16 cellular contexts compared by ENCODE assay signal in genomic region chr14:93936926-93937325, GRCh38. TPM values are rescaled to one million over a fixed set of nuclear protein-coding genes. Genes with fewer than 3 reads are reported as not detected.
DNase-seq lines count a peak whose midpoint lies in the region; TF ChIP-seq lines count a peak whose summit lies in the region.
"Had no signal": no experiment of that assay in that cellular context is flagged by ENCODE, and none has a peak within 500 bp of the region (broad histone marks: within the 10 kb centered on the region; RNA-seq: fewer than 3 reads in every experiment).

No MANE protein-coding gene starts in this region.

- TF ChIP-seq RAD21 in SK-N-SH (IDR thresholded peaks at IDR 0.05; ENCODE audit: low read length): no peak

- no peaks in the 10 kb centered on the region for H3K4me1 ChIP-seq in breast epithelium
- peaks cover 2 to 22% of the 10 kb centered on the region in 2 donors for H3K4me1 ChIP-seq in esophagus (ENCODE audit: control insufficient read depth in 2 of 2, insufficient read depth in 2 of 2, low read length in 1 of 2)
- peaks cover 4% of the 10 kb centered on the region for H3K4me1 ChIP-seq in osteoblast (ENCODE audit: insufficient read depth, low read length)
- peaks cover 30 to 64% (median 31%) of the 10 kb centered on the region in 3 donors for H3K4me1 ChIP-seq in skeletal muscle tissue (ENCODE audit: control insufficient read depth in 3 of 3, insufficient read depth in 3 of 3, low read length in 3 of 3)
- H3K4me1 ChIP-seq in SK-N-SH (ENCODE audit: control insufficient read depth in 1 of 2, insufficient read depth in 2 of 2, low read depth in 1 of 2, low read length in 1 of 2): peaks cover 5 to 11% of the 10 kb centered on the region in 2 experiments; a peak in 3 of 4 replicates
- H3K4me1 ChIP-seq: Caco-2 had no signal

- H3K9ac ChIP-seq in skeletal muscle tissue (ENCODE audit: low read depth in 1 of 3, low read length in 3 of 3): peak overlapping the region in 1 of 3 donors; percentile 41
- no peak overlapping the region for H3K9ac ChIP-seq in SK-N-SH

- no peaks in the 10 kb centered on the region for H3K36me3 ChIP-seq in breast epithelium
- H3K36me3 ChIP-seq in esophagus (ENCODE audit: control insufficient read depth in 2 of 2, insufficient read depth in 2 of 2, low read length in 1 of 2): peaks cover 0 to 2% of the 10 kb centered on the region in 2 donors
- H3K36me3 ChIP-seq in osteoblast (ENCODE audit: insufficient read depth, low read length): no peaks in the 10 kb centered on the region
- peaks cover 75 to 87% (median 86%) of the 10 kb centered on the region in 3 donors for H3K36me3 ChIP-seq in skeletal muscle tissue (ENCODE audit: control insufficient read depth in 3 of 3, insufficient read depth in 3 of 3, low read length in 3 of 3)
- H3K36me3 ChIP-seq in SK-N-SH (replicated peaks in 1 of 2; ENCODE audit: control insufficient read depth in 1 of 2, insufficient read depth in 2 of 2, low read length in 1 of 2): no peaks in the 10 kb centered on the region
- no peaks in the 10 kb centered on the region for H3K36me3 ChIP-seq in brain microvascular endothelial cell (replicated peaks)

- H3K9me3 ChIP-seq in breast epithelium (no peaks in the 10 kb centered on the region), esophagus (ENCODE audit: control insufficient read depth in 2 of 2, insufficient read depth in 1 of 2, low read depth in 1 of 2, low read length in 1 of 2) (peaks cover 0 to 6% of the 10 kb centered on the region in 2 donors), osteoblast (ENCODE audit: low read depth, low read length) (no peaks in the 10 kb centered on the region), skeletal muscle tissue (ENCODE audit: control insufficient read depth in 3 of 3, low read length in 3 of 3) (no peaks in the 10 kb centered on the region), SK-N-SH (no peaks in the 10 kb centered on the region)
- H3K9me3 ChIP-seq: Caco-2 had no signal

- H4K20me1 ChIP-seq in osteoblast (ENCODE audit: insufficient read depth, low read length) (no peaks in the 10 kb centered on the region), SK-N-SH (ENCODE audit: insufficient read depth) (no peaks in the 10 kb centered on the region)

- peaks cover 0 to 9% of the 10 kb centered on the region in 2 donors for H3K27me3 ChIP-seq in breast epithelium
- H3K27me3 ChIP-seq in esophagus (ENCODE audit: control insufficient read depth in 1 of 2, insufficient read depth in 2 of 2, low read length in 2 of 2): no peaks in the 10 kb centered on the region
- H3K27me3 ChIP-seq in osteoblast (ENCODE audit: insufficient read depth, low read length): peaks cover 35% of the 10 kb centered on the region
- H3K27me3 ChIP-seq in skeletal muscle tissue (ENCODE audit: control insufficient read depth in 3 of 3, insufficient read depth in 3 of 3, low read length in 3 of 3): peaks cover 0 to 7% (median 0%) of the 10 kb centered on the region in 3 donors
- peaks cover 41% of the 10 kb centered on the region for H3K27me3 ChIP-seq in SK-N-SH (ENCODE audit: insufficient read depth)
- peaks cover 22% of the 10 kb centered on the region for H3K27me3 ChIP-seq in brain microvascular endothelial cell (replicated peaks)

- POLR2A ChIA-PET in SK-N-SH (lab: Yijun Ruan, JAX): no interaction called here

- DNase-seq in breast epithelium (ENCODE audit: low spot score in 2 of 2) (no peak), osteoblast (ENCODE audit: insufficient read length, low spot score, missing footprints) (peak; percentile 79), SK-N-SH (no peak), DMS 273 (lab: John Stamatoyannopoulos, UW; ENCODE audit: unreplicated experiment) (no peak), brain microvascular endothelial cell (no peak)
- DNase-seq in activated CD4-positive, CD25-positive, alpha-beta regulatory T cell treated with anti-CD3 and anti-CD28 coated beads, Interleukin-2, amount 50 U/mL, for 72 hours: no peak
- DNase-seq: CD4-positive, alpha-beta T cell; GF-D8; GOT3 had no signal

- H3K27ac ChIP-seq in breast epithelium: peak overlapping the region; percentile 52 to 66
- peak overlapping the region; percentile 48 to 72 for H3K27ac ChIP-seq in esophagus (ENCODE audit: low read depth in 2 of 2, low read length in 1 of 2)
- H3K27ac ChIP-seq in osteoblast (ENCODE audit: low read depth, low read length): no peak overlapping the region
- H3K27ac ChIP-seq in skeletal muscle tissue (ENCODE audit: low read depth, low read length): peak overlapping the region; percentile 47
- H3K27ac ChIP-seq in SK-N-SH (ENCODE audit: low read depth in 2 of 2, low read length in 1 of 2): no peak overlapping the region
- no peak overlapping the region for H3K27ac ChIP-seq in brain microvascular endothelial cell
- H3K27ac ChIP-seq: C4-2B had no signal

- H3F3A ChIP-seq in SK-N-SH (replicated peaks; ENCODE audit: insufficient read depth): peaks cover 2% of the 10 kb centered on the region

- H2AFZ ChIP-seq in osteoblast (ENCODE audit: low read length) (no peak overlapping the region), SK-N-SH (ENCODE audit: low read depth) (no peak overlapping the region)

- CTCF ChIA-PET in SK-N-SH (lab: Yijun Ruan, JAX): interaction anchor here (0.8 to 7.8 kb wide), 32 partner anchors 9 to 318 kb away, joined by 3 to 219 read pairs (median 5); partner anchors contain the start of genes CCDC197 and FAM181A

- TF ChIP-seq CTCF in breast epithelium (IDR thresholded peaks at IDR 0.05) (no peak), osteoblast (IDR thresholded peaks at IDR 0.05; ENCODE audit: extremely low read depth, low read depth, low read length) (no peak), SK-N-SH (IDR thresholded peaks at IDR 0.05) (no peak), brain microvascular endothelial cell (IDR thresholded peaks at IDR 0.05; ENCODE audit: low read depth, low read length, missing control alignments) (no peak)

- no peak for TF ChIP-seq POLR2A in breast epithelium (IDR thresholded peaks at IDR 0.05)

- no peak for TF ChIP-seq EP300 in SK-N-SH (IDR thresholded peaks at IDR 0.05; ENCODE audit: borderline replicate concordance in 1 of 2, low read depth in 1 of 2, low read length in 1 of 2)

- intact Hi-C loops in breast epithelium (cut with DNase I; ENCODE audit: low total_unique reads): no loop called here

- in situ Hi-C loops in brain microvascular endothelial cell (cut with HindIII; ENCODE audit: low pct_ligation_motif_present, low sequenced_read_pairs): no loop called here

- H3K4me2 ChIP-seq in osteoblast (ENCODE audit: insufficient read depth, low read length): no peak overlapping the region
- H3K4me2 ChIP-seq in SK-N-SH: no peak overlapping the region

- H3K9me2 ChIP-seq in SK-N-SH: no peaks in the 10 kb centered on the region

- 75 to 91% methylated on average over 6 of the region's 6 CpGs for WGBS in esophagus, 2 donors
- WGBS in SK-N-SH (ENCODE audit: low lambda C conversion rate): 71% methylated on average over 5 of the region's 6 CpGs

- no peak overlapping the region for H3K4me3 ChIP-seq in breast epithelium
- H3K4me3 ChIP-seq in esophagus (ENCODE audit: low read depth in 1 of 2, low read length in 2 of 2): no peak overlapping the region
- no peak overlapping the region for H3K4me3 ChIP-seq in osteoblast (ENCODE audit: insufficient read depth, low read length)
- no peak overlapping the region for H3K4me3 ChIP-seq in skeletal muscle tissue (ENCODE audit: low read length in 3 of 3)
- H3K4me3 ChIP-seq in SK-N-SH (ENCODE audit: low read depth in 2 of 2, low read length in 1 of 2): no peak overlapping the region
- H3K4me3 ChIP-seq in brain microvascular endothelial cell (ENCODE audit: low read depth, low read length): no peak overlapping the region

- H3K79me2 ChIP-seq in osteoblast (ENCODE audit: insufficient read depth, low read length) (no peaks in the 10 kb centered on the region), SK-N-SH (ENCODE audit: insufficient read depth) (no peaks in the 10 kb centered on the region)

TF ChIP-seq in SK-N-SH, 30 proteins besides CTCF, POLR2A, EP300 and RAD21 (continues in another document):
- TF ChIP-seq, protein P1, sequence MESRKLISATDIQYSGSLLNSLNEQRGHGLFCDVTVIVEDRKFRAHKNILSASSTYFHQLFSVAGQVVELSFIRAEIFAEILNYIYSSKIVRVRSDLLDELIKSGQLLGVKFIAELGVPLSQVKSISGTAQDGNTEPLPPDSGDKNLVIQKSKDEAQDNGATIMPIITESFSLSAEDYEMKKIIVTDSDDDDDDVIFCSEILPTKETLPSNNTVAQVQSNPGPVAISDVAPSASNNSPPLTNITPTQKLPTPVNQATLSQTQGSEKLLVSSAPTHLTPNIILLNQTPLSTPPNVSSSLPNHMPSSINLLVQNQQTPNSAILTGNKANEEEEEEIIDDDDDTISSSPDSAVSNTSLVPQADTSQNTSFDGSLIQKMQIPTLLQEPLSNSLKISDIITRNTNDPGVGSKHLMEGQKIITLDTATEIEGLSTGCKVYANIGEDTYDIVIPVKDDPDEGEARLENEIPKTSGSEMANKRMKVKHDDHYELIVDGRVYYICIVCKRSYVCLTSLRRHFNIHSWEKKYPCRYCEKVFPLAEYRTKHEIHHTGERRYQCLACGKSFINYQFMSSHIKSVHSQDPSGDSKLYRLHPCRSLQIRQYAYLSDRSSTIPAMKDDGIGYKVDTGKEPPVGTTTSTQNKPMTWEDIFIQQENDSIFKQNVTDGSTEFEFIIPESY (IDR thresholded peaks at IDR 0.05; ENCODE audit: borderline replicate concordance, low read depth): no peak
- no peak for TF ChIP-seq NFIC (IDR thresholded peaks at IDR 0.05; ENCODE audit: borderline replicate concordance)
- TF ChIP-seq EZH2phosphoT487 (IDR thresholded peaks at IDR 0.05; ENCODE audit: borderline replicate concordance, low read depth): no peak
- no peak for TF ChIP-seq CHD2 (IDR thresholded peaks at IDR 0.05; ENCODE audit: low read length, partially characterized antibody)

RNA-seq across cellular contexts. Expression of gene FAM181A, which starts 9.8 kb away (rescaled TPM):
- total RNA-seq in breast epithelium (not detected), osteoblast (not detected in 2 replicates), skeletal muscle tissue (not detected)
- polyA plus RNA-seq in esophagus (not detected), SK-N-SH (2012; rRNA removed) (not detected in 2 replicates)
- not detected in 2 replicates for polyA plus RNA-seq in SK-N-SH (2012; cell fraction: cytosol; rRNA removed)
- not detected in 2 replicates for polyA plus RNA-seq in SK-N-SH (2012; cell fraction: nucleus; rRNA removed)
- total RNA-seq: Caco-2; CD4-positive, alpha-beta T cell; H9; HT-29 had no signal
- polyA plus RNA-seq: BJ had no signal

RNA-seq across cellular contexts. Expression of gene ASB2, which starts 39.4 kb away (rescaled TPM):
- total RNA-seq in breast epithelium (1 to 10 TPM in 2 of 3 donors, not detected in 1; 1.3 to 2.0 TPM), osteoblast (0.88 and 1.1 TPM in 2 replicates), skeletal muscle tissue (16.2 TPM)
- polyA plus RNA-seq in esophagus (1 to 10 TPM; 4.5 to 4.7 TPM), SK-N-SH (2012; rRNA removed) (0.13 and 0.15 TPM in 2 replicates)
- polyA plus RNA-seq in SK-N-SH (2012; cell fraction: cytosol; rRNA removed): 0.01 and 0.03 TPM in 2 replicates
- polyA plus RNA-seq in SK-N-SH (2012; cell fraction: nucleus; rRNA removed): 0.20 and 0.33 TPM in 2 replicates
- total RNA-seq: Caco-2 had no signal

Comparison
In these comparisons a context has a peak if more than half of its experiments do, and no peak if none do; other contexts are left out.
1. H3K27ac ChIP-seq: peak in breast epithelium (2 of 2), esophagus (2 of 2) and skeletal muscle tissue (single experiment); none in osteoblast (single experiment), SK-N-SH (0 of 2) and brain microvascular endothelial cell (single experiment).